ENCODE assay signal across 11 cellular contexts in the genomic region with DNA sequence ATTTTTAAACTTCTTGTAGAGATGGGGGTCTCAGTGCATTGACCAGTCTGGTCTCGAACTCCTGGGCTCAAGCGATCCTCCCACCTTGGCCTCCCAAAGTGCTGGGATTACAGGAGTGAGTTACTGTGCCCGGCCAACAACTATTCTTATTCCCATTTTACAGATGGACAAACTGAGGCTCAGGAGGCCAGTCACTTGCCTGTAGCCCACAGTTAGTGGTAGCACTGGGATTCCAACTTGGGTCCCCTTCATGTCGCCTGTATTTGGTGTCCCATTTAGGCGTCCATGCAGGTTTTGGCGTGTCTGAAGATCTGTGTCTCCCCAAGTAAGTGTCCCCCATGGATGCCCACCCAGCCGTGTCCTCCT. TPM values are rescaled to one million over a fixed set of nuclear protein-coding genes. Genes with fewer than 3 reads are reported as not detected.
A peak's percentile ranks its signal among the peaks of the same experiment; 100 is the strongest.
DNase-seq lines count a peak whose midpoint lies in the region; ATAC-seq and TF ChIP-seq lines count a peak whose summit lies in the region.
"Had no signal": no experiment of that assay in that cellular context is flagged by ENCODE, and none has a peak within 500 bp of the region (broad histone marks: within the 10 kb centered on the region; RNA-seq: fewer than 3 reads in every experiment).

No MANE protein-coding gene starts in this region.

- CTCF ChIA-PET in mammary epithelial cell (lab: Charles Lee; ENCODE audit: low non-redundant PET): no interaction called here
- CTCF ChIA-PET in CD8-positive, alpha-beta T cell (lab: Charles Lee): no interaction called here

- no peak overlapping the region for H3K9ac ChIP-seq in mammary epithelial cell (ENCODE audit: insufficient read depth, low read length)
- peak overlapping the region; percentile 42; the same call in 1 of the 2 replicates for H3K9ac ChIP-seq in iPS-20b (ENCODE audit: low read depth, low read length)

- H3K27me3 Mint-ChIP-seq in HFFc6 (ENCODE audit: insufficient read depth): peaks cover 7% of the 10 kb centered on the region
- H3K27me3 Mint-ChIP-seq in CD8-positive, alpha-beta T cell (ENCODE audit: low read depth): peaks cover 36% of the 10 kb centered on the region

- no peaks in the 10 kb centered on the region for H3K27me3 ChIP-seq in mammary epithelial cell (ENCODE audit: insufficient read depth, low read length)
- H3K27me3 ChIP-seq in iPS-20b (ENCODE audit: insufficient read depth, low read length): no peaks in the 10 kb centered on the region
- no peaks in the 10 kb centered on the region for H3K27me3 ChIP-seq in CD8-positive, alpha-beta T cell (ENCODE audit: insufficient read depth, low read length)

- peak overlapping the region; percentile 71 for H2AFZ ChIP-seq in mammary epithelial cell (ENCODE audit: low read depth, low read length)

- peak overlapping the region; percentile 99 for H3K4me3 Mint-ChIP-seq in HFFc6
- no peak overlapping the region for H3K4me3 Mint-ChIP-seq in CD8-positive, alpha-beta T cell

- WGBS in mammary epithelial cell (ENCODE audit: low coverage, missing lambda C conversion rate): 46% methylated on average over 7 of the region's 7 CpGs

- H3K79me2 ChIP-seq in mammary epithelial cell (ENCODE audit: insufficient read depth, low read length): peaks cover 42% of the 10 kb centered on the region

- H3K4me3 ChIP-seq in mammary epithelial cell (replicated peaks in 1 of 3; ENCODE audit: insufficient read depth in 1 of 3, low read depth in 2 of 3, low read length in 3 of 3) (peak overlapping the region in 2 of 3 experiments; percentile 43 to 72), iPS-20b (ENCODE audit: low read length) (peak overlapping the region; percentile 85), skin epidermis (peak overlapping the region in 2 of 7 experiments; percentile 34 to 49)
- no peak overlapping the region for H3K4me3 ChIP-seq in CD8-positive, alpha-beta T cell (ENCODE audit: low read depth, low read length)

- no peak for DNase-seq in HFFc6
- no peak for DNase-seq in mammary epithelial cell
- DNase-seq in RPMI8226: no peak
- no peak for DNase-seq in CD8-positive, alpha-beta T cell
- no peak for DNase-seq in omental fat pad (ENCODE audit: low spot score)
- no peak for DNase-seq in GM03348 (ENCODE audit: low spot score)
- DNase-seq: activated effector memory CD4-positive, alpha-beta T cell treated with anti-CD3 and anti-CD28 coated beads, Interleukin-2, amount 50 U/mL, for 16 hours; Karpas-422; NCI-H748 treated with DMSO at 0.1 percent for 48 hours had no signal

- no peak for TF ChIP-seq CTCF in HFFc6 (IDR thresholded peaks at IDR 0.05)
- no peak for TF ChIP-seq CTCF in mammary epithelial cell (conservative IDR thresholded peaks at IDR 0.05 in 1 of 2, IDR thresholded peaks at IDR 0.05 in 1 of 2; ENCODE audit: extremely low read depth in 1 of 2, insufficient read depth in 1 of 2, low read depth in 1 of 2, low read length in 2 of 2)
- no peak for TF ChIP-seq CTCF in CD8-positive, alpha-beta T cell (IDR thresholded peaks at IDR 0.05)
- TF ChIP-seq CTCF in omental fat pad (IDR thresholded peaks at IDR 0.05): no peak

- POLR2A ChIA-PET in CD8-positive, alpha-beta T cell (lab: Charles Lee): no interaction called here

- in situ Hi-C loops in mammary epithelial cell (cut with MboI; ENCODE audit: low sequenced_read_pairs in 2 of 2): no loop called here

- intact Hi-C loops in mammary epithelial cell (cut with micrococcal nuclease): loop anchor here (1.0 kb wide), 1 partner anchor 44 kb away; no protein-coding TSS in a partner anchor
- intact Hi-C loops in CD8-positive, alpha-beta T cell (cut with DNase I, micrococcal nuclease): loop anchor here in 1 of 2 experiments (2.0 kb wide), 1 partner anchor 33 kb away; no protein-coding TSS in a partner anchor

- H3K9me3 ChIP-seq in mammary epithelial cell (replicated peaks; ENCODE audit: insufficient read depth, low read length) (no peaks in the 10 kb centered on the region), iPS-20b (ENCODE audit: insufficient read depth, low read depth, low read length) (no peaks in the 10 kb centered on the region)
- no peaks in the 10 kb centered on the region for H3K9me3 ChIP-seq in CD8-positive, alpha-beta T cell (ENCODE audit: low read length)

- H3K4me1 ChIP-seq in mammary epithelial cell (ENCODE audit: insufficient read depth, low read length) (peaks cover 38% of the 10 kb centered on the region), iPS-20b (ENCODE audit: insufficient read depth, low read length) (peaks cover 7% of the 10 kb centered on the region)
- H3K4me1 ChIP-seq in CD8-positive, alpha-beta T cell (ENCODE audit: insufficient read depth, low read length): no peaks in the 10 kb centered on the region

- dilution Hi-C loops in mammary epithelial cell (cut with HindIII; ENCODE audit: low sequenced_read_pairs): no loop called here

- no peaks in the 10 kb centered on the region for H4K20me1 ChIP-seq in mammary epithelial cell (ENCODE audit: insufficient read depth, low read length)

- peaks cover 4% of the 10 kb centered on the region; the same call in 1 of the 2 replicates for H3K9me3 Mint-ChIP-seq in HFFc6
- no peaks in the 10 kb centered on the region for H3K9me3 Mint-ChIP-seq in CD8-positive, alpha-beta T cell

- H3K4me2 ChIP-seq in mammary epithelial cell (ENCODE audit: insufficient read depth, low read depth, low read length): peak overlapping the region; percentile 94

- ATAC-seq in CD8-positive, alpha-beta T cell: no peak
- ATAC-seq in omental fat pad (ENCODE audit: low FRiP score): no peak

- H3K36me3 Mint-ChIP-seq in HFFc6 (ENCODE audit: low read depth): peaks cover 35% of the 10 kb centered on the region
- no peaks in the 10 kb centered on the region for H3K36me3 Mint-ChIP-seq in CD8-positive, alpha-beta T cell

- peaks cover 48% of the 10 kb centered on the region for H3K4me1 Mint-ChIP-seq in HFFc6 (ENCODE audit: low read depth)
- H3K4me1 Mint-ChIP-seq in CD8-positive, alpha-beta T cell (ENCODE audit: low read depth): peaks cover 4% of the 10 kb centered on the region

- H3K36me3 ChIP-seq in mammary epithelial cell (ENCODE audit: insufficient read depth, low read length): peaks cover 8% of the 10 kb centered on the region
- peaks cover 15% of the 10 kb centered on the region for H3K36me3 ChIP-seq in iPS-20b (ENCODE audit: insufficient read depth, low read depth, low read length)
- no peaks in the 10 kb centered on the region for H3K36me3 ChIP-seq in CD8-positive, alpha-beta T cell (ENCODE audit: insufficient read depth, low read length)

- TSS peak; percentile 31 for BruUV-seq in mammary epithelial cell (replicated peaks; lab: Mats Ljungman, UMichigan)

- peak overlapping the region; percentile 54 for H3K27ac ChIP-seq in mammary epithelial cell (ENCODE audit: insufficient read depth, low read depth, low read length)
- H3K27ac ChIP-seq in iPS-20b (ENCODE audit: low read length): peak overlapping the region; percentile 22
- H3K27ac ChIP-seq in skin epidermis: peak overlapping the region in 19 of 21 experiments; percentile 69 to 99 (median 87)
- no peak overlapping the region for H3K27ac ChIP-seq in CD8-positive, alpha-beta T cell (ENCODE audit: low read depth, low read length)

- peak overlapping the region; percentile 96 for H3K27ac Mint-ChIP-seq in HFFc6
- no peak overlapping the region for H3K27ac Mint-ChIP-seq in CD8-positive, alpha-beta T cell

RNA-seq across cellular contexts. Expression of a gene that starts 0.8 kb away (rescaled TPM):
- total RNA-seq in HFFc6 (2021; fragmentation: NEBNext Ultra II Directional; extraction: Animal tissue kit (Norgen Biotek cat#: 25700)): 100 to 1,000 TPM; 419 to 474 (median 458) TPM
- total RNA-seq in mammary epithelial cell (100 to 1,000 TPM; 121 to 141 TPM), omental fat pad (100 to 1,000 TPM in 1 of 4 donors, 10 to 100 TPM in 3; 65.8 to 141 (median 78.7) TPM)
- polyA plus RNA-seq in mammary epithelial cell: 57.3 TPM
- 460 TPM for polyA minus RNA-seq in mammary epithelial cell
- total RNA-seq in CD8-positive, alpha-beta T cell: under 1 TPM in 1 of 2 experiments, not detected in 1; 0.22 TPM

RNA-seq across cellular contexts. Expression of a gene that starts 25.2 kb away (rescaled TPM):
- 1 to 10 TPM in 3 of 6 experiments, under 1 TPM in 3; 0.65 to 1.6 (median 1.1) TPM for total RNA-seq in HFFc6 (2021; fragmentation: NEBNext Ultra II Directional; extraction: Animal tissue kit (Norgen Biotek cat#: 25700))
- total RNA-seq in mammary epithelial cell (1 to 10 TPM in 1 of 2 donors, under 1 TPM in 1; 0.50 to 7.1 TPM), omental fat pad (1 to 10 TPM in 3 of 4 donors, under 1 TPM in 1; 0.32 to 6.5 (median 5.5) TPM)
- polyA plus RNA-seq in mammary epithelial cell: 0.42 TPM
- 2.1 TPM for polyA minus RNA-seq in mammary epithelial cell
- under 1 TPM; 0.39 to 0.41 TPM for total RNA-seq in CD8-positive, alpha-beta T cell

RNA-seq across cellular contexts. Expression of a gene that starts 45.9 kb away (rescaled TPM):
- total RNA-seq in HFFc6 (2021; fragmentation: NEBNext Ultra II Directional; extraction: Animal tissue kit (Norgen Biotek cat#: 25700)): 100 to 1,000 TPM; 176 to 245 (median 234) TPM
- total RNA-seq in mammary epithelial cell: 100 to 1,000 TPM in 1 of 2 donors, 10 to 100 TPM in 1; 80.7 to 175 TPM
- polyA plus RNA-seq in mammary epithelial cell: 38.8 TPM
- polyA minus RNA-seq in mammary epithelial cell: 148 TPM
- total RNA-seq in CD8-positive, alpha-beta T cell: 100 to 1,000 TPM; 416 to 448 TPM
- total RNA-seq in omental fat pad: 100 to 1,000 TPM in 3 of 4 donors, 10 to 100 TPM in 1; 92.5 to 173 (median 117) TPM

Comparison
In these comparisons a context has a peak if more than half of its experiments do, and no peak if none do; other contexts are left out.
1. RNA of a gene that starts 0.8 kb away (total RNA-seq): 419 to 474 TPM in HFFc6, 121 to 141 TPM in mammary epithelial cell and 65.8 to 141 TPM in omental fat pad; 0.22 TPM in CD8-positive, alpha-beta T cell; every median in the first group is over 10 times any median in the second.